1 cellular context compared by ENCODE assay signal in genomic region chr6:14022673-14023072, GRCh38.
TF ChIP-seq lines count a peak whose summit lies in the region.

No MANE protein-coding gene starts in this region.

TF ChIP-seq in IMR-90, 13 proteins besides CTCF, POLR2A, EP300 and RAD21 (continued from another document):
- no peak for TF ChIP-seq CEBPB (IDR thresholded peaks at IDR 0.05; ENCODE audit: low read depth, low read length)
- TF ChIP-seq MAFK (IDR thresholded peaks at IDR 0.05; ENCODE audit: low read depth, low read length) = no peak
- no peak for TF ChIP-seq RFX5 (IDR thresholded peaks at IDR 0.05; ENCODE audit: low read depth, low read length)
- TF ChIP-seq MXI1 (IDR thresholded peaks at IDR 0.05; ENCODE audit: borderline replicate concordance, low read depth, low read length) = no peak
- no peak for TF ChIP-seq SMC3 (IDR thresholded peaks at IDR 0.05; ENCODE audit: low read depth, low read length)
- TF ChIP-seq RCOR1 (IDR thresholded peaks at IDR 0.05; ENCODE audit: insufficient replicate concordance, low read length) = no peak
